ENCODE assay signal across 3 cellular contexts in genomic region chr1:800397-800796, GRCh38.
DNase-seq lines count a peak whose midpoint lies in the region; ATAC-seq, FAIRE-seq and TF ChIP-seq lines count a peak whose summit lies in the region.
"Not testable (repeated sequence)": the region's sequence is repeated elsewhere in the genome, so short reads cannot be mapped to it uniquely, and the experiment has no call there.

No MANE protein-coding gene starts in this region.

- TF ChIP-seq RAD21 in K562 (CRISPR knock-in tag; conservative IDR thresholded peaks at IDR 0.05 in 1 of 2, IDR thresholded peaks at IDR 0.05 in 1 of 2), result not testable (repeated sequence)

- not testable (repeated sequence) for H3K9me3 Mint-ChIP-seq in activated CD8-positive, alpha-beta T cell treated with anti-CD3 and anti-CD28 coated beads, Interleukin-2, amount 10 ng/mL, durations not matched to agents 7 days and 5 days (ENCODE audit: insufficient read depth)

- not testable (repeated sequence) for H3K9me1 ChIP-seq in K562 (ENCODE audit: control insufficient read depth, insufficient read depth, low read length)

- not testable (repeated sequence) for H3K27me3 ChIP-seq in K562 (ENCODE audit: control insufficient read depth in 2 of 2, insufficient read depth in 2 of 2, low read length in 2 of 2)

- TF ChIP-seq EP300 in K562 (IDR thresholded peaks at IDR 0.05; ENCODE audit: low read length), result not testable (repeated sequence)

- not testable (repeated sequence) for BruUV-seq in K562 (replicated peaks; lab: Mats Ljungman, UMichigan)

- H3K27me3 Mint-ChIP-seq in activated CD8-positive, alpha-beta T cell treated with anti-CD3 and anti-CD28 coated beads, Interleukin-2, amount 10 ng/mL, durations not matched to agents 7 days and 5 days (ENCODE audit: low read depth), result not testable (repeated sequence)

- H3K79me2 ChIP-seq in K562 (ENCODE audit: control insufficient read depth, insufficient read depth, low read length), result not testable (repeated sequence)

- H3K27ac ChIP-seq in HEK293 (ENCODE audit: extremely low read depth, low read depth, low read length); K562 (ENCODE audit: extremely low read depth, low read depth, low read length): not testable (repeated sequence)

- DNase-seq in activated CD8-positive, alpha-beta T cell treated with anti-CD3 and anti-CD28 coated beads, Interleukin-2, amount 10 ng/mL, durations not matched to agents 7 days and 5 days; K562 (ENCODE audit: extremely low read depth in 1 of 4, low spot score in 3 of 4): not testable (repeated sequence)

- peak overlapping the region; percentile 30 for H3K27ac Mint-ChIP-seq in activated CD8-positive, alpha-beta T cell treated with anti-CD3 and anti-CD28 coated beads, Interleukin-2, amount 10 ng/mL, durations not matched to agents 7 days and 5 days

- not testable (repeated sequence) for H2AFZ ChIP-seq in K562 (ENCODE audit: low read depth, low read length)

- H3K4me2 ChIP-seq in K562 (ENCODE audit: insufficient read depth, low read length), result not testable (repeated sequence)

- H3K4me1 ChIP-seq in HEK293 (ENCODE audit: control insufficient read depth, insufficient read depth, low read length); K562 (replicated peaks in 1 of 2; ENCODE audit: control insufficient read depth in 2 of 2, insufficient read depth in 2 of 2, low read length in 2 of 2): not testable (repeated sequence)

- CTCF ChIA-PET in HEK293 (lab: Yijun Ruan, JAX); activated CD8-positive, alpha-beta T cell treated with anti-CD3 and anti-CD28 coated beads, Interleukin-2, amount 10 ng/mL, durations not matched to agents 7 days and 5 days (lab: Charles Lee); K562 (lab: Yijun Ruan, JAX; ENCODE audit: low intra/inter-chr PET ratio): not testable (repeated sequence)

- not testable (repeated sequence) for H3K4me1 Mint-ChIP-seq in activated CD8-positive, alpha-beta T cell treated with anti-CD3 and anti-CD28 coated beads, Interleukin-2, amount 10 ng/mL, durations not matched to agents 7 days and 5 days (ENCODE audit: low read depth)

- not testable (repeated sequence) for H3K36me3 Mint-ChIP-seq in activated CD8-positive, alpha-beta T cell treated with anti-CD3 and anti-CD28 coated beads, Interleukin-2, amount 10 ng/mL, durations not matched to agents 7 days and 5 days (ENCODE audit: low read depth)

- TF ChIP-seq POLR2A in K562 (conservative IDR thresholded peaks at IDR 0.05), result not testable (repeated sequence)

- WGBS in K562 (ENCODE audit: insufficient coverage, low coverage, missing lambda C conversion rate), result 54% methylated on average over 3 of the region's 7 CpGs

- not testable (repeated sequence) for TF ChIP-seq CTCF in HEK293 (tag by site-specific recombination; IDR thresholded peaks at IDR 0.05); K562 (IDR thresholded peaks at IDR 0.05 in 2 of 3, conservative IDR thresholded peaks at IDR 0.05 in 1 of 3; ENCODE audit: insufficient read depth in 2 of 3, low read depth in 1 of 3, low read length in 3 of 3)

- H3K4me3 Mint-ChIP-seq in activated CD8-positive, alpha-beta T cell treated with anti-CD3 and anti-CD28 coated beads, Interleukin-2, amount 10 ng/mL, durations not matched to agents 7 days and 5 days, result not testable (repeated sequence)

- intact Hi-C loops in K562 (cut with micrococcal nuclease), result not testable (repeated sequence)

- not testable (repeated sequence) for H4K20me1 ChIP-seq in K562 (replicated peaks; ENCODE audit: control insufficient read depth, insufficient read depth, low read length)

- FAIRE-seq in K562 (lab: Jason Lieb, UNC), result not testable (repeated sequence)

- not testable (repeated sequence) for H3K4me3 ChIP-seq in HEK293 (ENCODE audit: low read depth, low read length); K562

- not testable (repeated sequence) for H3K9ac ChIP-seq in K562 (ENCODE audit: insufficient read depth in 1 of 2, low read depth in 2 of 2, low read length in 2 of 2)

- in situ Hi-C loops in K562 (cut with MboI), result not testable (repeated sequence)

- POLR2A ChIA-PET in HEK293 (lab: Yijun Ruan, JAX); activated CD8-positive, alpha-beta T cell treated with anti-CD3 and anti-CD28 coated beads, Interleukin-2, amount 10 ng/mL, durations not matched to agents 7 days and 5 days (lab: Charles Lee); K562 (lab: Yijun Ruan, JAX): not testable (repeated sequence)

- ATAC-seq in activated CD8-positive, alpha-beta T cell treated with anti-CD3 and anti-CD28 coated beads, Interleukin-2, amount 10 ng/mL, durations not matched to agents 7 days and 5 days; K562: not testable (repeated sequence)

- not testable (repeated sequence) for H3K36me3 ChIP-seq in HEK293 (ENCODE audit: control insufficient read depth in 2 of 2, insufficient read depth in 1 of 2, low read length in 2 of 2); K562 (ENCODE audit: control insufficient read depth, insufficient read depth, low read length)

- H3K9me3 ChIP-seq in HEK293 (ENCODE audit: control insufficient read depth, insufficient read depth, low read depth, low read length); K562 (replicated peaks; ENCODE audit: control insufficient read depth, insufficient read depth, low read depth, low read length): not testable (repeated sequence)

TF ChIP-seq in HEK293, 187 proteins besides CTCF, POLR2A, EP300 and RAD21:
- peak; percentile 92 for TF ChIP-seq ZNF146 (tag by site-specific recombination; IDR thresholded peaks at IDR 0.05)

TF ChIP-seq in K562, 482 proteins besides CTCF, POLR2A, EP300 and RAD21:
- TF ChIP-seq ZNF146 (CRISPR knock-in tag; IDR thresholded peaks at IDR 0.05; ENCODE audit: unreplicated experiment), result peak; percentile 37
